Comparison of ENCODE assay signal across 8 cellular contexts in the genomic region with DNA sequence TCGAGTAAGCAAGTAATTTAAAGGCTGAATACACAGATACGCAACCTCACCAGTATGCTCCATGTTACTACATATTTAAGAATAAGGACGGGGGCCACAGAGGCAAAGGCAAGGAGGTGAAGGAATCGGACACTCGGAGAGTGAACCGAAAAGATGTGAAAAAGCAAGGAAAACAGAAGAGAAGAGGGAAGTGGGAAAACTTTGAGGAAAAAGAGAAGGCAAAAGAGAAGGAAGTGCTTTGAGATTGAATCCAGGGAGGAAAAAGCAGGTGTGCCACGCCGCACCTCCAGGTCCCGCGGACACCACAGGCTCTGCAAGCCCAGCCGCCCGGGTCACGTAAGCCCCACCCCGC. TPM values are rescaled to one million over a fixed set of nuclear protein-coding genes. Genes with fewer than 3 reads are reported as not detected.
A peak's percentile ranks its signal among the peaks of the same experiment; 100 is the strongest.
DNase-seq lines count a peak whose midpoint lies in the region; ATAC-seq lines count a peak whose summit lies in the region.

No MANE protein-coding gene starts in this region.

- H3K9ac ChIP-seq in iPS-20b (ENCODE audit: low read depth, low read length), result peak overlapping the region; percentile 93

- DNase-seq in NCI-H2029 (lab: John Stamatoyannopoulos, UW), result no peak
- DNase-seq in dermis blood vessel endothelial cell, result no peak
- DNase-seq in globus pallidus (ENCODE audit: low spot score), result no peak

- H3K27me3 ChIP-seq in iPS-20b (ENCODE audit: insufficient read depth, low read length), result no peaks in the 10 kb centered on the region

- H3K9me3 Mint-ChIP-seq in activated T-helper 17 cell treated with anti-CD3 and anti-CD28 coated beads, Interleukin-2, amount 50 U/mL, for 72 hours, result no peaks in the 10 kb centered on the region

- no peaks in the 10 kb centered on the region for H3K27me3 Mint-ChIP-seq in activated T-helper 17 cell treated with anti-CD3 and anti-CD28 coated beads, Interleukin-2, amount 50 U/mL, for 72 hours

- ATAC-seq in GM18873 (IDR thresholded peaks at IDR 0.05; ENCODE audit: low FRiP score, unreplicated experiment) (peak; percentile 18), HG03039 (IDR thresholded peaks at IDR 0.05; ENCODE audit: unreplicated experiment) (peak; percentile 3)
- peak; percentile 3 for ATAC-seq in activated T-helper 17 cell treated with anti-CD3 and anti-CD28 coated beads, Interleukin-2, amount 50 U/mL, for 72 hours (replicated peaks)

- peaks cover 3% of the 10 kb centered on the region for H3K4me1 Mint-ChIP-seq in activated T-helper 17 cell treated with anti-CD3 and anti-CD28 coated beads, Interleukin-2, amount 50 U/mL, for 72 hours

- no peaks in the 10 kb centered on the region for H3K9me3 ChIP-seq in iPS-20b (ENCODE audit: insufficient read depth, low read depth, low read length)

- peaks cover 32% of the 10 kb centered on the region for H3K36me3 Mint-ChIP-seq in activated T-helper 17 cell treated with anti-CD3 and anti-CD28 coated beads, Interleukin-2, amount 50 U/mL, for 72 hours (ENCODE audit: low read depth)

- H3K27ac ChIP-seq in iPS-20b (ENCODE audit: low read length) (peak overlapping the region; percentile 63), temporal lobe (ENCODE audit: low read depth, low read length) (peak overlapping the region; percentile 89)

- H3K36me3 ChIP-seq in iPS-20b (ENCODE audit: insufficient read depth, low read depth, low read length), result no peaks in the 10 kb centered on the region; the same call in 1 of the 2 replicates

- H3K4me3 Mint-ChIP-seq in activated T-helper 17 cell treated with anti-CD3 and anti-CD28 coated beads, Interleukin-2, amount 50 U/mL, for 72 hours, result peak overlapping the region; percentile 91

- peak overlapping the region; percentile 91 for H3K27ac Mint-ChIP-seq in activated T-helper 17 cell treated with anti-CD3 and anti-CD28 coated beads, Interleukin-2, amount 50 U/mL, for 72 hours

- H3K4me1 ChIP-seq in iPS-20b (ENCODE audit: insufficient read depth, low read length), result no peaks in the 10 kb centered on the region

- peak overlapping the region; percentile 88 for H3K4me3 ChIP-seq in iPS-20b (ENCODE audit: low read length)

RNA-seq across cellular contexts. Expression of a gene that starts 0.4 kb away (rescaled TPM):
- 10 to 100 TPM; 46.1 to 48.1 TPM for total RNA-seq in activated T-helper 17 cell treated with anti-CD3 and anti-CD28 coated beads, Interleukin-2, amount 50 U/mL, for 72 hours
- total RNA-seq in temporal lobe, result 48.7 TPM
- 49.0 and 81.9 TPM in 2 replicates for total RNA-seq in dermis blood vessel endothelial cell

RNA-seq across cellular contexts. Expression of a gene that starts 4.7 kb away (rescaled TPM):
- 100 to 1,000 TPM in 1 of 2 donors, 10 to 100 TPM in 1; 69.0 to 111 TPM for total RNA-seq in activated T-helper 17 cell treated with anti-CD3 and anti-CD28 coated beads, Interleukin-2, amount 50 U/mL, for 72 hours
- 20.2 TPM for total RNA-seq in temporal lobe
- 22.0 and 30.2 TPM in 2 replicates for total RNA-seq in dermis blood vessel endothelial cell
